34 cellular contexts compared by ENCODE assay signal in the genomic region with DNA sequence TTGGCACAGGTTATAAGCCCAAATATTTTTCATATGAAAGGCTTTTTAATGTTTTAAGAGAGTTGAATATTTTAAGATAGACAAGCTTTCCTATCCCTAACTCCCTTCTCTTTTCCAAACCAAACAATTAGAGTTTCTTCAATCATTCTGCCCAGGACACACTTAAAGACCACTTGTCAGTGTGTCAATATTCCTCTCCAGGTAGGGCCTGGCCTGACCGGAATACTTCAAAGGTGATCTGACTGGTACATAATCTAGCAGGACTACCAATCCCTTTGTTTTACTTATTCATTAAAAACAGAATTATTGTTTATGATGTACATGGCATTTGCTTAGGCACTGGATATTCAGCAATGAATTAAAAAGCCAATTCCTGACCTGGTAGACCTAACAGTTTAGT. TPM values are rescaled to one million over a fixed set of nuclear protein-coding genes. Genes with fewer than 3 reads are reported as not detected.
"Had no signal": no experiment of that assay in that cellular context is flagged by ENCODE, and none has a peak within 500 bp of the region (broad histone marks: within the 10 kb centered on the region; RNA-seq: fewer than 3 reads in every experiment).

No MANE protein-coding gene starts in this region.

- H3K4me1 ChIP-seq: adrenal gland had no signal

- ATAC-seq: activated CD4-positive, alpha-beta T cell treated with anti-CD3 and anti-CD28 coated beads for 36 hours; activated CD8-positive, alpha-beta memory T cell treated with anti-CD3 and anti-CD28 coated beads, Interleukin-2, amount 10 ng/mL, durations not matched to agents 7 days and 5 days; activated CD8-positive, alpha-beta T cell treated with anti-CD3 and anti-CD28 coated beads, Interleukin-2, amount 10 ng/mL, durations not matched to agents 7 days and 5 days; activated naive CD8-positive, alpha-beta T cell treated with anti-CD3 and anti-CD28 coated beads, Interleukin-2, amount 50 U/mL, for 24 hours; body of pancreas; effector memory CD8-positive, alpha-beta T cell; foreskin keratinocyte; gastrocnemius medialis; heart left ventricle; T-helper 17 cell had no signal

- H3K4me3 ChIP-seq: adrenal gland, body of pancreas, esophagus muscularis mucosa, gastrocnemius medialis, heart left ventricle had no signal

- H3K27me3 ChIP-seq: adrenal gland, body of pancreas, esophagus muscularis mucosa, heart left ventricle had no signal

- DNase-seq: activated CD4-positive, alpha-beta memory T cell treated with anti-CD3 and anti-CD28 coated beads for 36 hours; activated CD4-positive, alpha-beta T cell treated with anti-CD3 and anti-CD28 coated beads for 36 hours; activated CD4-positive, alpha-beta T cell treated with anti-CD3 and anti-CD28 coated beads, Interleukin-2, amount 10 ng/mL, durations not matched to agents 24 days and 14 days; activated CD4-positive, CD25-positive, alpha-beta regulatory T cell; activated CD4-positive, CD25-positive, alpha-beta regulatory T cell treated with anti-CD3 and anti-CD28 coated beads, Interleukin-2, amount 50 U/mL, for 72 hours; activated CD8-positive, alpha-beta memory T cell treated with anti-CD3 and anti-CD28 coated beads, Interleukin-2, amount 10 ng/mL, durations not matched to agents 7 days and 5 days; activated CD8-positive, alpha-beta memory T cell treated with anti-CD3 and anti-CD28 coated beads, Interleukin-2, amount 50 U/mL, for 4 hours; activated CD8-positive, alpha-beta T cell treated with anti-CD3 and anti-CD28 coated beads, Interleukin-2, amount 10 ng/mL, durations not matched to agents 7 days and 5 days; activated effector memory CD4-positive, alpha-beta T cell treated with anti-CD3 and anti-CD28 coated beads, Interleukin-2, amount 50 U/mL, for 16 hours; activated naive CD4-positive, alpha-beta T cell treated with anti-CD3 and anti-CD28 coated beads for 36 hours; activated naive CD8-positive, alpha-beta T cell treated with anti-CD3 and anti-CD28 coated beads for 36 hours; activated naive CD8-positive, alpha-beta T cell treated with anti-CD3 and anti-CD28 coated beads, Interleukin-2, amount 50 U/mL, for 24 hours; activated T-cell treated with anti-CD3 and anti-CD28 coated beads, Interleukin-2, amount 50 U/mL, for 1 hour; activated T-cell treated with anti-CD3 and anti-CD28 coated beads, Interleukin-2, amount 50 U/mL, for 48 hours; adrenal gland; amygdala; aorta; body of pancreas; caudate nucleus; cortex of kidney; dermis blood vessel endothelial cell; effector CD4-positive, alpha-beta T cell; effector memory CD8-positive, alpha-beta T cell; erythroblast; foreskin keratinocyte; gastrocnemius medialis; glutamatergic neuron; heart left ventricle; T-helper 17 cell; T1000 had no signal

- H3K36me3 ChIP-seq: adrenal gland, esophagus muscularis mucosa, gastrocnemius medialis, heart left ventricle had no signal

- H3K27ac ChIP-seq: adrenal gland, body of pancreas, esophagus muscularis mucosa, foreskin keratinocyte, gastrocnemius medialis, heart left ventricle had no signal

- H3K9me3 ChIP-seq: adrenal gland, body of pancreas, esophagus muscularis mucosa, gastrocnemius medialis, heart left ventricle had no signal

RNA-seq across cellular contexts. Expression of gene NTN4, which starts 44.0 kb away (rescaled TPM):
- total RNA-seq: activated CD4-positive, alpha-beta T cell treated with anti-CD3 and anti-CD28 coated beads for 36 hours; activated CD4-positive, alpha-beta T cell treated with anti-CD3 and anti-CD28 coated beads, Interleukin-2, amount 10 ng/mL, durations not matched to agents 24 days and 14 days; activated CD8-positive, alpha-beta memory T cell treated with anti-CD3 and anti-CD28 coated beads for 36 hours; activated CD8-positive, alpha-beta memory T cell treated with anti-CD3 and anti-CD28 coated beads, Interleukin-2, amount 10 ng/mL, durations not matched to agents 7 days and 5 days; activated CD8-positive, alpha-beta T cell treated with anti-CD3 and anti-CD28 coated beads, Interleukin-2, amount 10 ng/mL, durations not matched to agents 7 days and 5 days; activated naive CD4-positive, alpha-beta T cell treated with anti-CD3 and anti-CD28 coated beads for 36 hours; activated naive CD8-positive, alpha-beta T cell treated with anti-CD3 and anti-CD28 coated beads for 36 hours; activated T-helper 1 cell treated with anti-CD3 and anti-CD28 coated beads, Interleukin-12 subunit alpha, Interleukin-12 subunit beta, Interleukin-2, Interleukin-4 antibody, amounts not matched to agents 30 ng/mL and 10 ng/mL and 1 ng/mL, durations not matched to agents 14 hours and 24 hours and 36 hours; activated T-helper 2 cell treated with anti-CD3 and anti-CD28 coated beads, Interferon-gamma antibody, Interleukin-2, Interleukin-4, amounts not matched to agents 10 μg/mL and 5 μg/mL and 100 μg/mL, durations not matched to agents 14 hours and 24 hours and 36 hours had no signal
